In the genomic region with DNA sequence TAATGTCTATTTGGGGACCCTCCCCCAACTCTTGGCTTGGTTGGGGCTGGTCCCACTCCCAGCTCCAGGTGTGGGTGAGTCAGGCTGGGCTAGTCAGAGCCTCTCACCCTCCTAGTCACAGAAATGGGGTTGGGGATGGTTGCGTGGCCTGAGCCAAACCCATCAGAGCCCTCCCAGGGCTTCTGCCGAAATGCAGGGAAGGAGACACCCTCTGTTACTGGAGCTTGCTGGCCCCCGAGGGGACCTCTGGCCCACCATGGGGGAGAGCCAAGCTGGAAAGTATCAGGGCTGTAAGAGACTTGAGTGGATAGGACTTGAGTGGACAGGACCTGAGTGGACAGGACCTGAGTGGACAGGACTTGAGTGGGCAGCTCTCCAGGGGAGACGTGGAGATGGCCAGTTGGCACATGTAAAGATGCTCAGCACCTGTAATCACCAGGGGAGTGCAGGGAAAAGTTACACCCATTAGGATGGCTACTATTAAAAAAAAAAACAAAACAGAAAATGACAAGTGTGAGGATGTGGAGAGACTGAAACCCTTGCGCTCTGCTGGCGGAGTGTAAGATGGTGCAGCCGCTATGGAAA, we compare ENCODE assay signal across 12 cellular contexts. TPM values are rescaled to one million over a fixed set of nuclear protein-coding genes. Genes with fewer than 3 reads are reported as not detected.
A peak's percentile ranks its signal among the peaks of the same experiment; 100 is the strongest.
DNase-seq lines count a peak whose midpoint lies in the region; ATAC-seq and TF ChIP-seq lines count a peak whose summit lies in the region.
"Had no signal": no experiment of that assay in that cellular context is flagged by ENCODE, and none has a peak within 500 bp of the region (broad histone marks: within the 10 kb centered on the region; RNA-seq: fewer than 3 reads in every experiment).

No MANE protein-coding gene starts in this region.

- H3K4me3 Mint-ChIP-seq in activated CD4-positive, alpha-beta T cell treated with anti-CD3 and anti-CD28 coated beads for 36 hours: peak overlapping the region; percentile 46
- peak overlapping the region; percentile 64 for H3K4me3 Mint-ChIP-seq in WTC11

- H3K9me3 ChIP-seq in esophagus muscularis mucosa: no peaks in the 10 kb centered on the region
- H3K9me3 ChIP-seq in spleen: no peaks in the 10 kb centered on the region
- H3K9me3 ChIP-seq: MG63 had no signal

- TF ChIP-seq CTCF in WTC11 (IDR thresholded peaks at IDR 0.05): no peak
- TF ChIP-seq CTCF in esophagus muscularis mucosa (IDR thresholded peaks at IDR 0.05): no peak
- TF ChIP-seq CTCF in spleen (IDR thresholded peaks at IDR 0.05 in 8 of 11, conservative IDR thresholded peaks at IDR 0.05 in 3 of 11): no peak

- H3K27me3 ChIP-seq in esophagus muscularis mucosa (peaks cover 0 to 3% (median 0%) of the 10 kb centered on the region in 4 donors), spleen (replicated peaks in 1 of 7) (peaks cover 0 to 77% (median 20%) of the 10 kb centered on the region in 7 donors)
- H3K27me3 ChIP-seq: MG63 had no signal

- H3K36me3 ChIP-seq in esophagus muscularis mucosa (no peaks in the 10 kb centered on the region), spleen (no peaks in the 10 kb centered on the region)
- H3K36me3 ChIP-seq: MG63 had no signal

- H3K9me3 Mint-ChIP-seq in activated CD4-positive, alpha-beta T cell treated with anti-CD3 and anti-CD28 coated beads for 36 hours (ENCODE audit: low read depth): no peaks in the 10 kb centered on the region
- H3K9me3 Mint-ChIP-seq in WTC11: no peaks in the 10 kb centered on the region

- ATAC-seq in activated CD4-positive, alpha-beta T cell treated with anti-CD3 and anti-CD28 coated beads for 36 hours: no peak
- ATAC-seq in WTC11 (no peak), GM18511 (IDR thresholded peaks at IDR 0.05; ENCODE audit: unreplicated experiment) (no peak)

- POLR2A ChIA-PET in activated CD4-positive, alpha-beta T cell treated with anti-CD3 and anti-CD28 coated beads for 36 hours (lab: Charles Lee): no interaction called here
- POLR2A ChIA-PET in WTC11 (lab: Charles Lee): no interaction called here

- peaks cover 6% of the 10 kb centered on the region for H3K4me1 Mint-ChIP-seq in activated CD4-positive, alpha-beta T cell treated with anti-CD3 and anti-CD28 coated beads for 36 hours
- H3K4me1 Mint-ChIP-seq in WTC11: peaks cover 12% of the 10 kb centered on the region

- TF ChIP-seq POLR2A in esophagus muscularis mucosa (IDR thresholded peaks at IDR 0.05; ENCODE audit: low read depth) (no peak), spleen (IDR thresholded peaks at IDR 0.05) (no peak)

- TF ChIP-seq EP300 in esophagus muscularis mucosa (IDR thresholded peaks at IDR 0.05): no peak

- H3K4me3 ChIP-seq in esophagus muscularis mucosa: no peak overlapping the region
- no peak overlapping the region for H3K4me3 ChIP-seq in spleen
- H3K4me3 ChIP-seq: MG63 had no signal

- H3K27ac Mint-ChIP-seq in activated CD4-positive, alpha-beta T cell treated with anti-CD3 and anti-CD28 coated beads for 36 hours: no peak overlapping the region
- H3K27ac Mint-ChIP-seq in WTC11: no peak overlapping the region

- intact Hi-C loops in activated CD4-positive, alpha-beta T cell treated with anti-CD3 and anti-CD28 coated beads for 36 hours (cut with DNase I, micrococcal nuclease): no loop called here
- intact Hi-C loops in esophagus muscularis mucosa (cut with DNase I) (no loop called here), spleen (cut with DNase I; ENCODE audit: low total_unique reads) (no loop called here)

- 92% methylated on average over 6 of the region's 7 CpGs for WGBS in esophagus muscularis mucosa
- WGBS in spleen, 5 donors: 86 to 94% (median 90%) methylated on average over 7 of the region's 7 CpGs

- H3K36me3 Mint-ChIP-seq in activated CD4-positive, alpha-beta T cell treated with anti-CD3 and anti-CD28 coated beads for 36 hours (ENCODE audit: low read depth): no peaks in the 10 kb centered on the region
- H3K36me3 Mint-ChIP-seq in WTC11: no peaks in the 10 kb centered on the region

- H3K27me3 Mint-ChIP-seq in activated CD4-positive, alpha-beta T cell treated with anti-CD3 and anti-CD28 coated beads for 36 hours: peaks cover 30% of the 10 kb centered on the region
- peaks cover 44% of the 10 kb centered on the region for H3K27me3 Mint-ChIP-seq in WTC11 (ENCODE audit: low read depth)

- peak; percentile 4 for DNase-seq in activated CD4-positive, alpha-beta T cell treated with anti-CD3 and anti-CD28 coated beads for 36 hours
- no peak for DNase-seq in activated CD4-positive, alpha-beta T cell treated with anti-CD3 and anti-CD28 coated beads, Interleukin-2, amount 50 U/mL, for 1 hour
- DNase-seq in WTC11 (ENCODE audit: low spot score) (peak; percentile 5), esophagus muscularis mucosa (ENCODE audit: extremely low spot score) (no peak), spleen (peak; percentile 31), NCI-H1105 treated with DMSO at 0.1 percent for 48 hours (lab: John Stamatoyannopoulos, UW) (no peak), AG20443 (ENCODE audit: low spot score) (no peak)
- DNase-seq: activated CD4-positive, alpha-beta T cell treated with anti-CD3 and anti-CD28 coated beads, Interleukin-2, amount 50 U/mL, for 4 hours; DMS153; MG63; NCI-H2171 had no signal

- peak overlapping the region in 3 of 4 donors; percentile 29 to 87 (median 83) for H3K27ac ChIP-seq in esophagus muscularis mucosa (replicated peaks in 1 of 4)
- peak overlapping the region in 4 of 8 donors; percentile 38 to 81 (median 65) for H3K27ac ChIP-seq in spleen

- CTCF ChIA-PET in activated CD4-positive, alpha-beta T cell treated with anti-CD3 and anti-CD28 coated beads for 36 hours (lab: Charles Lee): interaction anchor here (0.6 to 1.8 kb wide), 3 partner anchors 111 to 811 kb away, joined by 3 to 6 read pairs (median 3); no protein-coding TSS in a partner anchor
- CTCF ChIA-PET in WTC11 (lab: Charles Lee): no interaction called here

- H3K4me1 ChIP-seq in esophagus muscularis mucosa (peaks cover 23 to 58% (median 46%) of the 10 kb centered on the region in 4 donors), spleen (peaks cover 7 to 51% (median 35%) of the 10 kb centered on the region in 6 donors)

TF ChIP-seq in WTC11, 78 proteins besides CTCF, POLR2A, EP300 and RAD21 (continues in another document):
- TF ChIP-seq, protein P1, sequence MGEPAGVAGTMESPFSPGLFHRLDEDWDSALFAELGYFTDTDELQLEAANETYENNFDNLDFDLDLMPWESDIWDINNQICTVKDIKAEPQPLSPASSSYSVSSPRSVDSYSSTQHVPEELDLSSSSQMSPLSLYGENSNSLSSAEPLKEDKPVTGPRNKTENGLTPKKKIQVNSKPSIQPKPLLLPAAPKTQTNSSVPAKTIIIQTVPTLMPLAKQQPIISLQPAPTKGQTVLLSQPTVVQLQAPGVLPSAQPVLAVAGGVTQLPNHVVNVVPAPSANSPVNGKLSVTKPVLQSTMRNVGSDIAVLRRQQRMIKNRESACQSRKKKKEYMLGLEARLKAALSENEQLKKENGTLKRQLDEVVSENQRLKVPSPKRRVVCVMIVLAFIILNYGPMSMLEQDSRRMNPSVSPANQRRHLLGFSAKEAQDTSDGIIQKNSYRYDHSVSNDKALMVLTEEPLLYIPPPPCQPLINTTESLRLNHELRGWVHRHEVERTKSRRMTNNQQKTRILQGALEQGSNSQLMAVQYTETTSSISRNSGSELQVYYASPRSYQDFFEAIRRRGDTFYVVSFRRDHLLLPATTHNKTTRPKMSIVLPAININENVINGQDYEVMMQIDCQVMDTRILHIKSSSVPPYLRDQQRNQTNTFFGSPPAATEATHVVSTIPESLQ (CRISPR knock-in tag; IDR thresholded peaks at IDR 0.05): no peak
- TF ChIP-seq ERG (CRISPR knock-in tag; IDR thresholded peaks at IDR 0.05) (no peak), ZNF416 (CRISPR knock-in tag; IDR thresholded peaks at IDR 0.05) (no peak), FOXP1 (CRISPR knock-in tag; IDR thresholded peaks at IDR 0.05; ENCODE audit: borderline replicate concordance) (no peak), JUN (CRISPR knock-in tag; IDR thresholded peaks at IDR 0.05) (no peak), HMGA2 (CRISPR knock-in tag; IDR thresholded peaks at IDR 0.05) (no peak), IRF2 (CRISPR knock-in tag; IDR thresholded peaks at IDR 0.05; ENCODE audit: borderline replicate concordance, low read depth) (no peak)
- TF ChIP-seq, protein P2, sequence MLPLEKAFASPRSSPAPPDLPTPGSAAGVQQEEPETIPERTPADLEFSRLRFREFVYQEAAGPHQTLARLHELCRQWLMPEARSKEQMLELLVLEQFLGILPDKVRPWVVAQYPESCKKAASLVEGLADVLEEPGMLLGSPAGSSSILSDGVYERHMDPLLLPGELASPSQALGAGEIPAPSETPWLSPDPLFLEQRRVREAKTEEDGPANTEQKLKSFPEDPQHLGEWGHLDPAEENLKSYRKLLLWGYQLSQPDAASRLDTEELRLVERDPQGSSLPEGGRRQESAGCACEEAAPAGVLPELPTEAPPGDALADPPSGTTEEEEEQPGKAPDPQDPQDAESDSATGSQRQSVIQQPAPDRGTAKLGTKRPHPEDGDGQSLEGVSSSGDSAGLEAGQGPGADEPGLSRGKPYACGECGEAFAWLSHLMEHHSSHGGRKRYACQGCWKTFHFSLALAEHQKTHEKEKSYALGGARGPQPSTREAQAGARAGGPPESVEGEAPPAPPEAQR (CRISPR knock-in tag; IDR thresholded peaks at IDR 0.05): no peak

RNA-seq across cellular contexts. Expression of gene ADARB1, which starts 56.9 kb away (rescaled TPM):
- total RNA-seq in activated CD4-positive, alpha-beta T cell treated with anti-CD3 and anti-CD28 coated beads for 36 hours: 10 to 100 TPM; 32.8 to 37.7 TPM
- total RNA-seq in WTC11 (2021): 12.8 to 15.1 TPM (median 14.6 TPM) in 3 replicates
- 100 to 1,000 TPM; 107 to 231 (median 201) TPM for total RNA-seq in esophagus muscularis mucosa
- 10 to 100 TPM; 26.0 to 50.8 (median 34.7) TPM for total RNA-seq in spleen
- polyA plus RNA-seq in spleen: 10 to 100 TPM in 2 of 3 donors, 1 to 10 TPM in 1; 9.1 to 16.9 (median 13.9) TPM

Comparison
In these comparisons a context has a peak if more than half of its experiments do, and no peak if none do; other contexts are left out.
1. DNase-seq: peak in activated CD4-positive, alpha-beta T cell treated with anti-CD3 and anti-CD28 coated beads for 36 hours (single experiment), WTC11 (single experiment) and spleen (single experiment); none in activated CD4-positive, alpha-beta T cell treated with anti-CD3 and anti-CD28 coated beads, Interleukin-2, amount 50 U/mL, for 1 hour (single experiment), esophagus muscularis mucosa (single experiment), NCI-H1105 treated with DMSO at 0.1 percent for 48 hours (single experiment) and AG20443 (single experiment).